8 cellular contexts compared by ENCODE assay signal in genomic region chr1:53326598-53327182, GRCh38. TPM values are rescaled to one million over a fixed set of nuclear protein-coding genes. Genes with fewer than 3 reads are reported as not detected.
DNase-seq lines count a peak whose midpoint lies in the region; ATAC-seq and TF ChIP-seq lines count a peak whose summit lies in the region.

No MANE protein-coding gene starts in this region.

- H3K36me3 ChIP-seq in adrenal gland (replicated peaks in 1 of 2), result no peaks in the 10 kb centered on the region

- TF ChIP-seq CTCF in CD14-positive monocyte (IDR thresholded peaks at IDR 0.05) (no peak), adrenal gland (IDR thresholded peaks at IDR 0.05) (no peak)

- WGBS in adrenal gland, 4 donors, result 0% methylated on average over 5 to 53 of the region's 53 CpGs

- peak overlapping the region; percentile 10 to 61 (median 20) for H3K4me3 ChIP-seq in adrenal gland

- ATAC-seq in GM18867 (IDR thresholded peaks at IDR 0.05; ENCODE audit: unreplicated experiment), result peak; percentile 28
- ATAC-seq in HG02981 (IDR thresholded peaks at IDR 0.05; ENCODE audit: unreplicated experiment), result peak; percentile 16

- peaks cover 20 to 26% of the 10 kb centered on the region in 2 donors for H3K36me3 Mint-ChIP-seq in CD14-positive monocyte
- peaks cover 0 to 4% (median 4%) of the 10 kb centered on the region in 3 donors for H3K36me3 Mint-ChIP-seq in immature natural killer cell

- H3K4me1 ChIP-seq in adrenal gland (replicated peaks in 1 of 2), result peaks cover 20 to 27% of the 10 kb centered on the region in 2 donors

- H3K27ac Mint-ChIP-seq in CD14-positive monocyte, result peak overlapping the region; percentile 15 to 93 (median 82)
- H3K27ac Mint-ChIP-seq in immature natural killer cell, result peak overlapping the region; percentile 69 to 87 (median 79)

- H3K27me3 ChIP-seq in adrenal gland, result no peaks in the 10 kb centered on the region

- H3K27me3 Mint-ChIP-seq in CD14-positive monocyte (ENCODE audit: low read depth in 3 of 3) (peaks cover 0 to 2% (median 0%) of the 10 kb centered on the region in 3 donors), immature natural killer cell (ENCODE audit: low read depth in 3 of 3) (peaks cover 5 to 13% (median 7%) of the 10 kb centered on the region in 3 donors)

- H3K4me1 Mint-ChIP-seq in CD14-positive monocyte, result peaks cover 53% of the 10 kb centered on the region
- peaks cover 23 to 27% of the 10 kb centered on the region in 2 donors for H3K4me1 Mint-ChIP-seq in immature natural killer cell

- H3K9me3 ChIP-seq in adrenal gland (replicated peaks in 1 of 3), result no peaks in the 10 kb centered on the region

- peak overlapping the region in 1 of 5 donors; percentile 69 for H3K27ac ChIP-seq in adrenal gland

- DNase-seq in CD14-positive monocyte (ENCODE audit: low spot score) (peak; percentile 47), NOMO-1 treated with DMSO at 0.1 percent for 48 hours (lab: John Stamatoyannopoulos, UW; ENCODE audit: unreplicated experiment) (peak; percentile 35), adrenal gland (peak in 3 of 7 donors; percentile 25 to 30 (median 25)), immature natural killer cell (no peak), SHP77 treated with DMSO at 0.1 percent for 48 hours (lab: John Stamatoyannopoulos, UW) (no peak)
- DNase-seq in stimulated activated naive CD4-positive, alpha-beta T cell treated with Interleukin-2 at 50 U/mL for 16 hours (lab: John Stamatoyannopoulos, UW), result peak; percentile 39

- intact Hi-C loops in CD14-positive monocyte (cut with micrococcal nuclease) (no loop called here), adrenal gland (cut with DNase I) (no loop called here)

- TF ChIP-seq POLR2A in adrenal gland (IDR thresholded peaks at IDR 0.05), result no peak

- H3K9me3 Mint-ChIP-seq in CD14-positive monocyte, result no peaks in the 10 kb centered on the region
- H3K9me3 Mint-ChIP-seq in immature natural killer cell, result no peaks in the 10 kb centered on the region

- H3K4me3 Mint-ChIP-seq in CD14-positive monocyte, result peak overlapping the region; percentile 88 to 96
- peak overlapping the region; percentile 92 to 97 (median 93) for H3K4me3 Mint-ChIP-seq in immature natural killer cell

RNA-seq across cellular contexts. Expression of gene LRP8, which starts 1.2 kb away (rescaled TPM):
- polyA plus RNA-seq in CD14-positive monocyte, result under 1 TPM; 0.76 to 0.95 TPM
- 1 to 10 TPM in 7 of 8 donors, under 1 TPM in 1; 0.66 to 7.0 (median 2.7) TPM for total RNA-seq in adrenal gland
- 1 to 10 TPM in 1 of 3 donors, under 1 TPM in 2; 0.64 to 7.6 (median 0.72) TPM for polyA plus RNA-seq in adrenal gland
- 1 to 10 TPM in 2 of 3 donors, under 1 TPM in 1; 0.86 to 3.4 (median 1.1) TPM for polyA plus RNA-seq in immature natural killer cell

Comparison
In these comparisons a context has a peak if more than half of its experiments do, and no peak if none do; other contexts are left out.
1. DNase-seq: peak in CD14-positive monocyte (single experiment), NOMO-1 treated with DMSO at 0.1 percent for 48 hours (single experiment) and stimulated activated naive CD4-positive, alpha-beta T cell treated with Interleukin-2 at 50 U/mL for 16 hours (single experiment); none in immature natural killer cell (0 of 3) and SHP77 treated with DMSO at 0.1 percent for 48 hours (single experiment).